Comparison of ENCODE assay signal across 16 cellular contexts in genomic region chr3:86973440-86973839, GRCh38. TPM values are rescaled to one million over a fixed set of nuclear protein-coding genes. Genes with fewer than 3 reads are reported as not detected.
DNase-seq lines count a peak whose midpoint lies in the region; ATAC-seq and TF ChIP-seq lines count a peak whose summit lies in the region.
"Had no signal": no experiment of that assay in that cellular context is flagged by ENCODE, and none has a peak within 500 bp of the region (broad histone marks: within the 10 kb centered on the region; RNA-seq: fewer than 3 reads in every experiment).

No MANE protein-coding gene starts in this region.

- H3K4me1 ChIP-seq in right cardiac atrium (ENCODE audit: control insufficient read depth, insufficient read depth, low read length) (no peaks in the 10 kb centered on the region), thoracic aorta (ENCODE audit: control insufficient read depth in 1 of 2, low read depth in 2 of 2) (no peaks in the 10 kb centered on the region), mucosa of descending colon (ENCODE audit: low read depth) (no peaks in the 10 kb centered on the region), prostate gland (replicated peaks) (no peaks in the 10 kb centered on the region), lower lobe of right lung (no peaks in the 10 kb centered on the region)

- H3K36me3 Mint-ChIP-seq in CD4-positive, alpha-beta T cell (ENCODE audit: low read depth) = no peaks in the 10 kb centered on the region

- peak; percentile 90 for DNase-seq in HS-5 (ENCODE audit: low read depth)
- DNase-seq in brain microvascular endothelial cell = peak; percentile 96
- DNase-seq in right cardiac atrium = no peak
- no peak for DNase-seq in thoracic aorta (ENCODE audit: low spot score)
- DNase-seq in mucosa of descending colon = no peak
- no peak for DNase-seq in CD4-positive, alpha-beta T cell
- DNase-seq in prostate gland (ENCODE audit: low spot score) = no peak
- no peak for DNase-seq in lower lobe of right lung
- DNase-seq: activated CD4-positive, alpha-beta T cell treated with anti-CD3 and anti-CD28 coated beads, Interleukin-2, amount 50 U/mL, for 48 hours; activated naive CD4-positive, alpha-beta T cell treated with anti-CD3 and anti-CD28 coated beads for 36 hours; H9; midbrain; NCI-H2081 treated with DMSO at 0.1 percent for 48 hours; T-helper 2 cell had no signal

- in situ Hi-C loops in brain microvascular endothelial cell (cut with HindIII; ENCODE audit: low pct_ligation_motif_present, low sequenced_read_pairs) = loop anchor here (25.0 kb wide), 1 partner anchor 186 kb away; no protein-coding TSS in a partner anchor

- H3K9me3 ChIP-seq in right cardiac atrium (ENCODE audit: control insufficient read depth, low read length) = no peaks in the 10 kb centered on the region
- no peaks in the 10 kb centered on the region for H3K9me3 ChIP-seq in thoracic aorta
- H3K9me3 ChIP-seq in mucosa of descending colon = no peaks in the 10 kb centered on the region
- H3K9me3 ChIP-seq in CD4-positive, alpha-beta T cell (ENCODE audit: control insufficient read depth, low read length) = no peaks in the 10 kb centered on the region
- H3K9me3 ChIP-seq in prostate gland = no peaks in the 10 kb centered on the region
- no peaks in the 10 kb centered on the region for H3K9me3 ChIP-seq in lower lobe of right lung

- H3K27ac Mint-ChIP-seq in CD4-positive, alpha-beta T cell = no peak overlapping the region
- H3K27ac Mint-ChIP-seq: activated naive CD4-positive, alpha-beta T cell treated with anti-CD3 and anti-CD28 coated beads for 36 hours; H9; progenitor cell of endocrine pancreas had no signal

- H3K27me3 ChIP-seq in brain microvascular endothelial cell (replicated peaks) (no peaks in the 10 kb centered on the region), right cardiac atrium (ENCODE audit: control insufficient read depth, insufficient read depth) (no peaks in the 10 kb centered on the region), thoracic aorta (replicated peaks; ENCODE audit: insufficient read depth) (no peaks in the 10 kb centered on the region), prostate gland (replicated peaks; ENCODE audit: insufficient read depth) (no peaks in the 10 kb centered on the region), lower lobe of right lung (ENCODE audit: low read depth) (no peaks in the 10 kb centered on the region)
- no peaks in the 10 kb centered on the region for H3K27me3 ChIP-seq in CD4-positive, alpha-beta T cell (ENCODE audit: control insufficient read depth, insufficient read depth, low read length)

- intact Hi-C loops in right cardiac atrium (cut with DNase I) = no loop called here
- intact Hi-C loops in mucosa of descending colon (cut with DNase I, micrococcal nuclease) = no loop called here
- intact Hi-C loops in CD4-positive, alpha-beta T cell (cut with DNase I, micrococcal nuclease) = no loop called here
- intact Hi-C loops in prostate gland (cut with DNase I) = no loop called here
- intact Hi-C loops in lower lobe of right lung (cut with DNase I) = no loop called here

- H3K27me3 Mint-ChIP-seq in CD4-positive, alpha-beta T cell = no peaks in the 10 kb centered on the region
- H3K27me3 Mint-ChIP-seq: progenitor cell of endocrine pancreas had no signal

- ATAC-seq in right cardiac atrium (peak; percentile 60 to 67), thoracic aorta (ENCODE audit: insufficient number of reproducible peaks, low FRiP score, low read depth) (peak; percentile 67), mucosa of descending colon (no peak), lower lobe of right lung (no peak)
- ATAC-seq in CD4-positive, alpha-beta T cell (ENCODE audit: poor library complexity) = no peak
- ATAC-seq: GM12878 had no signal

- H3K27ac ChIP-seq in brain microvascular endothelial cell (peak overlapping the region; percentile 87), right cardiac atrium (ENCODE audit: low read length) (no peak overlapping the region), thoracic aorta (no peak overlapping the region), prostate gland (no peak overlapping the region), lower lobe of right lung (no peak overlapping the region)
- no peak overlapping the region for H3K27ac ChIP-seq in CD4-positive, alpha-beta T cell (ENCODE audit: low read depth, low read length)

- CTCF ChIA-PET in CD4-positive, alpha-beta T cell (lab: Charles Lee) = no interaction called here

- H3K4me1 Mint-ChIP-seq in CD4-positive, alpha-beta T cell (ENCODE audit: low read depth) = no peaks in the 10 kb centered on the region

- POLR2A ChIA-PET in CD4-positive, alpha-beta T cell (lab: Charles Lee) = no interaction called here

- WGBS in right cardiac atrium = 69% methylated on average over 3 of the region's 3 CpGs
- 89% methylated on average over 3 of the region's 3 CpGs for WGBS in prostate gland

- H3K36me3 ChIP-seq in brain microvascular endothelial cell (replicated peaks) (peaks cover 56% of the 10 kb centered on the region), thoracic aorta (peaks cover 8% of the 10 kb centered on the region), mucosa of descending colon (ENCODE audit: low read depth) (no peaks in the 10 kb centered on the region), prostate gland (no peaks in the 10 kb centered on the region), lower lobe of right lung (no peaks in the 10 kb centered on the region)

- H3K9me3 Mint-ChIP-seq in CD4-positive, alpha-beta T cell = no peaks in the 10 kb centered on the region
- H3K9me3 Mint-ChIP-seq: activated naive CD4-positive, alpha-beta T cell treated with anti-CD3 and anti-CD28 coated beads for 36 hours had no signal

- TF ChIP-seq POLR2A in prostate gland (IDR thresholded peaks at IDR 0.05) = no peak

- H3K4me3 Mint-ChIP-seq in CD4-positive, alpha-beta T cell = no peak overlapping the region
- H3K4me3 Mint-ChIP-seq: activated naive CD4-positive, alpha-beta T cell treated with anti-CD3 and anti-CD28 coated beads for 36 hours; H9 had no signal

- H3K4me3 ChIP-seq in brain microvascular endothelial cell (ENCODE audit: low read depth, low read length) (no peak overlapping the region), right cardiac atrium (ENCODE audit: low read length) (no peak overlapping the region), thoracic aorta (no peak overlapping the region), mucosa of descending colon (no peak overlapping the region), prostate gland (no peak overlapping the region), lower lobe of right lung (no peak overlapping the region)
- H3K4me3 ChIP-seq: GM12878 had no signal

- TF ChIP-seq CTCF in brain microvascular endothelial cell (IDR thresholded peaks at IDR 0.05; ENCODE audit: low read depth, low read length, missing control alignments) (no peak), thoracic aorta (IDR thresholded peaks at IDR 0.05) (no peak), mucosa of descending colon (IDR thresholded peaks at IDR 0.05) (no peak), prostate gland (IDR thresholded peaks at IDR 0.05) (no peak), lower lobe of right lung (IDR thresholded peaks at IDR 0.05) (no peak)
- TF ChIP-seq CTCF in CD4-positive, alpha-beta T cell (IDR thresholded peaks at IDR 0.05) = no peak

RNA-seq across cellular contexts. Expression of gene VGLL3, which starts 17.5 kb away (rescaled TPM):
- total RNA-seq in right cardiac atrium (10 to 100 TPM in 1 of 4 donors, 1 to 10 TPM in 3; 5.6 to 10.9 (median 8.4) TPM), thoracic aorta (10 to 100 TPM; 45.6 to 80.0 TPM), mucosa of descending colon (10 to 100 TPM in 1 of 3 donors, 1 to 10 TPM in 2; 1.5 to 30.5 (median 6.3) TPM), prostate gland (10 to 100 TPM; 44.4 to 55.5 TPM), lower lobe of right lung (40.2 TPM)
- 2.2 TPM for polyA plus RNA-seq in right cardiac atrium
- total RNA-seq in CD4-positive, alpha-beta T cell = not detected
- total RNA-seq: activated naive CD4-positive, alpha-beta T cell treated with anti-CD3 and anti-CD28 coated beads for 36 hours had no signal
- polyA plus RNA-seq: GM12878 had no signal

Comparison
In these comparisons a context has a peak if more than half of its experiments do, and no peak if none do; other contexts are left out.
1. DNase-seq: peak in HS-5 (single experiment) and brain microvascular endothelial cell (single experiment); none in right cardiac atrium (0 of 3), thoracic aorta (single experiment), mucosa of descending colon (0 of 3), CD4-positive, alpha-beta T cell (0 of 10), prostate gland (single experiment) and lower lobe of right lung (single experiment).
2. ATAC-seq: peak in right cardiac atrium (2 of 2) and thoracic aorta (single experiment); none in mucosa of descending colon (single experiment), CD4-positive, alpha-beta T cell (single experiment) and lower lobe of right lung (0 of 2).